ENCODE assay signal across 18 cellular contexts in genomic region chr3:18308096-18308495, GRCh38.
DNase-seq lines count a peak whose midpoint lies in the region; ATAC-seq and TF ChIP-seq lines count a peak whose summit lies in the region.
"Had no signal": no experiment of that assay in that cellular context is flagged by ENCODE, and none has a peak within 500 bp of the region (broad histone marks: within the 10 kb centered on the region; RNA-seq: fewer than 3 reads in every experiment).

No MANE protein-coding gene starts in this region.

- H3K9me3 Mint-ChIP-seq in HFFc6 (no peaks in the 10 kb centered on the region), neural crest cell (no peaks in the 10 kb centered on the region), mesothelial cell of epicardium (peaks cover 4% of the 10 kb centered on the region)
- H3K9me3 Mint-ChIP-seq: CD8-positive, alpha-beta T cell had no signal

- peaks cover 0 to 4% (median 0%) of the 10 kb centered on the region in 12 donors for H3K4me1 ChIP-seq in heart left ventricle

- H3K27ac ChIP-seq in epithelial cell of prostate (peak overlapping the region; percentile 12), heart left ventricle (no peak overlapping the region)
- H3K27ac ChIP-seq: BLaER1 treated with 17β-estradiol and CSF1 and Interleukin-3, amounts not matched to agents 10 nM and 100 nM had no signal

- no peak for TF ChIP-seq POLR2A in heart left ventricle (IDR thresholded peaks at IDR 0.05)

- WGBS in heart left ventricle, 4 donors, result 47 to 64% (median 58%) methylated on average over 4 of the region's 4 CpGs

- no peaks in the 10 kb centered on the region for H3K36me3 ChIP-seq in heart left ventricle
- H3K36me3 ChIP-seq: BLaER1 treated with 17β-estradiol and CSF1 and Interleukin-3, amounts not matched to agents 10 nM and 100 nM; HAP-1 had no signal

- H3K27me3 ChIP-seq in heart left ventricle, result no peaks in the 10 kb centered on the region
- H3K27me3 ChIP-seq: BLaER1 treated with 17β-estradiol and CSF1 and Interleukin-3, amounts not matched to agents 10 nM and 100 nM had no signal

- H3K27ac Mint-ChIP-seq in HFFc6, result no peak overlapping the region
- H3K27ac Mint-ChIP-seq in neural crest cell (ENCODE audit: unreplicated experiment), result peak overlapping the region; percentile 46
- H3K27ac Mint-ChIP-seq in mesothelial cell of epicardium, result no peak overlapping the region
- H3K27ac Mint-ChIP-seq: B cell; CD8-positive, alpha-beta T cell had no signal

- intact Hi-C loops in heart left ventricle (cut with DNase I), result no loop called here

- H3K4me1 Mint-ChIP-seq in HFFc6 (ENCODE audit: low read depth) (peaks cover 12% of the 10 kb centered on the region), neural crest cell (no peaks in the 10 kb centered on the region), mesothelial cell of epicardium (peaks cover 8% of the 10 kb centered on the region)

- H3K36me3 Mint-ChIP-seq in HFFc6 (ENCODE audit: low read depth) (no peaks in the 10 kb centered on the region), neural crest cell (ENCODE audit: low read depth) (no peaks in the 10 kb centered on the region), mesothelial cell of epicardium (no peaks in the 10 kb centered on the region)
- H3K36me3 Mint-ChIP-seq: CD8-positive, alpha-beta T cell had no signal

- H3K9me3 ChIP-seq in heart left ventricle, result no peaks in the 10 kb centered on the region
- H3K9me3 ChIP-seq: BLaER1 treated with 17β-estradiol and CSF1 and Interleukin-3, amounts not matched to agents 10 nM and 100 nM; HAP-1 had no signal

- H3K27me3 Mint-ChIP-seq in HFFc6 (ENCODE audit: insufficient read depth), result no peaks in the 10 kb centered on the region
- no peaks in the 10 kb centered on the region for H3K27me3 Mint-ChIP-seq in neural crest cell (ENCODE audit: low read depth)
- no peaks in the 10 kb centered on the region for H3K27me3 Mint-ChIP-seq in mesothelial cell of epicardium (ENCODE audit: low read depth)
- H3K27me3 Mint-ChIP-seq: B cell had no signal

- H3K4me3 ChIP-seq in heart left ventricle, result no peak overlapping the region
- H3K4me3 ChIP-seq: BLaER1 treated with 17β-estradiol and CSF1 and Interleukin-3, amounts not matched to agents 10 nM and 100 nM; HAP-1 had no signal

- no peak for TF ChIP-seq CTCF in HFFc6 (IDR thresholded peaks at IDR 0.05)
- no peak for TF ChIP-seq CTCF in neural crest cell (conservative IDR thresholded peaks at IDR 0.05)
- TF ChIP-seq CTCF in mesothelial cell of epicardium (IDR thresholded peaks at IDR 0.05; ENCODE audit: unreplicated experiment), result no peak
- no peak for TF ChIP-seq CTCF in heart left ventricle (IDR thresholded peaks at IDR 0.05)

- ATAC-seq in left lobe of liver, result no peak
- no peak for ATAC-seq in heart left ventricle
- ATAC-seq: CD8-positive, alpha-beta T cell had no signal

- H3K4me3 Mint-ChIP-seq in HFFc6 (no peak overlapping the region), neural crest cell (no peak overlapping the region), mesothelial cell of epicardium (no peak overlapping the region)
- H3K4me3 Mint-ChIP-seq: B cell; CD8-positive, alpha-beta T cell had no signal

- DNase-seq in COLO829 (ENCODE audit: low spot score) (peak; percentile 8), HFFc6 (peak; percentile 38), epithelial cell of prostate (ENCODE audit: low read depth, low spot score) (no peak), neural crest cell (ENCODE audit: low read depth, low spot score) (no peak), left lobe of liver (ENCODE audit: low spot score) (no peak), mesothelial cell of epicardium (ENCODE audit: low spot score in 2 of 2, unreplicated experiment in 2 of 2) (no peak), AG08395 (ENCODE audit: low spot score) (no peak), heart left ventricle (no peak)
- DNase-seq: 8988T; CD8-positive, alpha-beta T cell; DMS 273 treated with DMSO at 0.1 percent for 48 hours; DMS53; DND-41; EL; IMR-90 had no signal

Comparison
In these comparisons a context has a peak if more than half of its experiments do, and no peak if none do; other contexts are left out.
1. DNase-seq: peak in COLO829 (single experiment) and HFFc6 (single experiment); none in epithelial cell of prostate (single experiment), neural crest cell (single experiment), left lobe of liver (single experiment), mesothelial cell of epicardium (0 of 2), AG08395 (single experiment) and heart left ventricle (0 of 5).